9 cellular contexts compared by ENCODE assay signal in genomic region chr19:1045247-1045603, GRCh38. TPM values are rescaled to one million over a fixed set of nuclear protein-coding genes. Genes with fewer than 3 reads are reported as not detected.
DNase-seq lines count a peak whose midpoint lies in the region; ATAC-seq and TF ChIP-seq lines count a peak whose summit lies in the region.
"Had no signal": no experiment of that assay in that cellular context is flagged by ENCODE, and none has a peak within 500 bp of the region (broad histone marks: within the 10 kb centered on the region; RNA-seq: fewer than 3 reads in every experiment).

No MANE protein-coding gene starts in this region.

- DNase-seq in GM20000 (ENCODE audit: low spot score) (peak; percentile 75), T-helper 17 cell (peak; percentile 56 to 65 (median 63)), epithelial cell of esophagus (ENCODE audit: low read depth) (peak; percentile 44), transverse colon (peak; percentile 73), suprapubic skin (ENCODE audit: low spot score in 2 of 2) (no peak), Right ventricle myocardium superior (no peak)

- TF ChIP-seq POLR2A in transverse colon (IDR thresholded peaks at IDR 0.05) (no peak), suprapubic skin (IDR thresholded peaks at IDR 0.05) (no peak)

- H3K9me3 ChIP-seq in T-helper 17 cell (ENCODE audit: control insufficient read depth, low read length, poor library complexity, severe bottlenecking) (no peaks in the 10 kb centered on the region), transverse colon (no peaks in the 10 kb centered on the region), suprapubic skin (no peaks in the 10 kb centered on the region)

- 53% methylated on average over 10 of the region's 10 CpGs; no CpG with 5 or more reads in 1 of the 2 donors for WGBS in transverse colon (ENCODE audit: low coverage in 1 of 2), 2 donors
- 80% methylated on average over 8 of the region's 10 CpGs for WGBS in suprapubic skin

- intact Hi-C loops in transverse colon (cut with DNase I; ENCODE audit: low total_unique reads) (no loop called here), Right ventricle myocardium superior (cut with DNase I) (no loop called here)

- no peak for TF ChIP-seq CTCF in 22Rv1 (IDR thresholded peaks at IDR 0.05)
- no peak for TF ChIP-seq CTCF in GM20000 (IDR thresholded peaks at IDR 0.05; ENCODE audit: extremely low read depth, missing control alignments)
- no peak for TF ChIP-seq CTCF in epithelial cell of esophagus (IDR thresholded peaks at IDR 0.05; ENCODE audit: insufficient read depth, low read depth, low read length, missing control alignments)
- TF ChIP-seq CTCF in transverse colon (IDR thresholded peaks at IDR 0.05) = no peak
- no peak for TF ChIP-seq CTCF in suprapubic skin (IDR thresholded peaks at IDR 0.05)

- H3K4me1 Mint-ChIP-seq in T-helper 17 cell = peaks cover 8% of the 10 kb centered on the region

- no peaks in the 10 kb centered on the region for H3K36me3 Mint-ChIP-seq in T-helper 17 cell (ENCODE audit: low read depth)

- H3K4me1 ChIP-seq in transverse colon (peaks cover 20 to 32% (median 29%) of the 10 kb centered on the region in 4 donors), suprapubic skin (peaks cover 33% of the 10 kb centered on the region)

- no peaks in the 10 kb centered on the region for H3K27me3 Mint-ChIP-seq in T-helper 17 cell

- H3K4me3 Mint-ChIP-seq in T-helper 17 cell = peak overlapping the region; percentile 22

- H3K4me3 ChIP-seq in epithelial cell of esophagus (ENCODE audit: low read length) (no peak overlapping the region), transverse colon (no peak overlapping the region), suprapubic skin (no peak overlapping the region)

- no peaks in the 10 kb centered on the region for H3K36me3 ChIP-seq in transverse colon
- peaks cover 10% of the 10 kb centered on the region for H3K36me3 ChIP-seq in suprapubic skin

- H3K27ac Mint-ChIP-seq in T-helper 17 cell = no peak overlapping the region

- TF ChIP-seq EP300 in transverse colon (IDR thresholded peaks at IDR 0.05; ENCODE audit: low read depth) (no peak), suprapubic skin (IDR thresholded peaks at IDR 0.05) (no peak)

- H3K27me3 ChIP-seq in transverse colon (no peaks in the 10 kb centered on the region), suprapubic skin (no peaks in the 10 kb centered on the region)

- ATAC-seq in T-helper 17 cell (peak; percentile 77), GM21515 (IDR thresholded peaks at IDR 0.05; ENCODE audit: unreplicated experiment) (no peak), Right ventricle myocardium superior (ENCODE audit: poor library complexity) (no peak)

- H3K27ac ChIP-seq in 22Rv1 (peak overlapping the region; percentile 66), transverse colon (no peak overlapping the region), suprapubic skin (no peak overlapping the region)
- H3K27ac ChIP-seq: VCaP had no signal

- in situ Hi-C loops in transverse colon (cut with MboI; ENCODE audit: low pct_ligation_motif_present in 1 of 4, low pct_unique_long_range_greater_than_20kb in 1 of 4, low sequenced_read_pairs in 3 of 4) = no loop called here

RNA-seq across cellular contexts. Expression of gene ABCA7, which starts 5.3 kb away (rescaled TPM):
- total RNA-seq in T-helper 17 cell (100 to 1,000 TPM; 107 to 112 TPM), transverse colon (100 to 1,000 TPM in 1 of 4 donors, 10 to 100 TPM in 3; 47.1 to 128 (median 82.0) TPM), suprapubic skin (10 to 100 TPM; 29.8 to 97.6 (median 47.5) TPM), Right ventricle myocardium superior (5.2 TPM)

RNA-seq across cellular contexts. Expression of gene CNN2, which starts 18.8 kb away (rescaled TPM):
- 100 to 1,000 TPM; 263 to 301 TPM for total RNA-seq in T-helper 17 cell
- total RNA-seq in transverse colon = 10 to 100 TPM; 39.2 to 57.6 (median 48.2) TPM
- 10 to 100 TPM; 44.0 to 75.1 (median 68.4) TPM for total RNA-seq in suprapubic skin
- total RNA-seq in Right ventricle myocardium superior = 69.8 TPM

RNA-seq across cellular contexts. Expression of gene ARHGAP45, which starts 21.7 kb away (rescaled TPM):
- total RNA-seq in T-helper 17 cell (100 to 1,000 TPM; 603 to 646 TPM), transverse colon (100 to 1,000 TPM in 1 of 4 donors, 10 to 100 TPM in 2, 1 to 10 TPM in 1; 10.0 to 174 (median 76.9) TPM), suprapubic skin (10 to 100 TPM; 11.5 to 13.4 (median 12.6) TPM), Right ventricle myocardium superior (5.1 TPM)

RNA-seq across cellular contexts. Expression of gene RNU6-2, which starts 23.9 kb away (rescaled TPM):
- total RNA-seq in T-helper 17 cell (not detected), transverse colon (not detected), suprapubic skin (not detected), Right ventricle myocardium superior (not detected)

RNA-seq across cellular contexts. Expression of gene TMEM259, which starts 24.3 kb away (rescaled TPM):
- total RNA-seq in T-helper 17 cell (100 to 1,000 TPM; 270 to 318 TPM), transverse colon (100 to 1,000 TPM; 226 to 676 (median 303) TPM), suprapubic skin (100 to 1,000 TPM; 165 to 349 (median 243) TPM), Right ventricle myocardium superior (109 TPM)

Comparison
In these comparisons a context has a peak if more than half of its experiments do, and no peak if none do; other contexts are left out.
1. DNase-seq: peak in GM20000 (single experiment), T-helper 17 cell (3 of 3), epithelial cell of esophagus (single experiment) and transverse colon (single experiment); none in suprapubic skin (0 of 2) and Right ventricle myocardium superior (single experiment).